In genomic region chr5:85938201-85938600, GRCh38 we compare ENCODE assay signal across 8 cellular contexts.
"Had no signal": no experiment of that assay in that cellular context is flagged by ENCODE, and none has a peak within 500 bp of the region (broad histone marks: within the 10 kb centered on the region; RNA-seq: fewer than 3 reads in every experiment).

No MANE protein-coding gene starts in this region.

- H3K4me3 ChIP-seq: GM23248, GM23338, HAP-1 had no signal

- H3K36me3 ChIP-seq: HAP-1 had no signal

- H2AFZ ChIP-seq: GM23248, GM23338 had no signal

- H3K4me1 ChIP-seq: HAP-1 had no signal

- H3K4me2 ChIP-seq: GM23338 had no signal

- H3K9me3 ChIP-seq: HAP-1 had no signal

- H3K9ac ChIP-seq: GM23248 had no signal

- DNase-seq: GM23248, GOT3, H7, H9, HCEC 1CT, HFFc6 had no signal

- H3K27ac ChIP-seq: GM23248 had no signal
